ENCODE assay signal across 8 cellular contexts in the genomic region with DNA sequence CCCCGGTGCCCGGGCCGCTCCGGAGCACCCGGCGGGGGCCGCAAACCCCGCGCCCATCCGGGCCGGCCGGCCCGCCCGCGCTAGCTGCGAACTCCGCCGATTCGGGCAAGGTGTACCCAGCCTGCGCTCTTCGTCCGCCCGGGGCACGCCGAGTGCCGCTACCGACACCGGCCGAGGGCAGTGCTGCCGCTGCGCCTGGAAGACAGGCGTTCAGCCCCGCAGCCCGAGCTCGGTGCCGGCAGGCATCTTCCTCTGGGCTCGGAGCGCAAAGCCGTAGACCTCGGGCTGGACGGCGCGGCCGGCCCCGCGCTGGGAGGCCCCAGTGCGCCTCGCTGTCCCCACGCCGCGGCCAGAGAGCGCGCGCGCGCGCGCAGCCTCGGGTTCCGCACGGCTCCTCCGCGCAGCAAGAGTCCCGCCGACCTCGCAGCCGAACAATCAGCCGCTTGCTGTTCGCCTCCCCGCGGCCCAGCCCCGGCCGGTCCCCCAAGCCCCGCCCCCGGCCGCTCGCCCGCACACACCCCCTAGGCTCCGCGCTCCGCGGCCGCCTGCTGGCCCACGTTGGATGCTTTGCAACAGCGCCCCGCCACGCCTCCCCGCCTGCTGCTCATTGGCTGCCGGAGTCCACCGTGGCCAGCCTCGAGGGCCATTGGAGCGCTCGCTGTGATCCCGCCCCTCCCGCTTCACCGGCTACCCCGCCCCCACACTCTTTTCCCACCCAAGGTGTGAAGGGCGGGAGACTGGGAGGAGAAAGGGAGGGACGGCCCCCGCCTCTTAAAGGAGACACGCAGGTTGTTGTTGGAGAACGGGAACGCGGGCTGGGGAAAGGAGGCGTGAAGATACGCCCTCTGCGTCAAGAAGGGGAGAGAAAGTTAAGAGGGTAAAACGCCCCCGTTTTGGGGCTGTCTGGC. TPM values are rescaled to one million over a fixed set of nuclear protein-coding genes. Genes with fewer than 3 reads are reported as not detected.
DNase-seq lines count a peak whose midpoint lies in the region; ATAC-seq and TF ChIP-seq lines count a peak whose summit lies in the region.

A gene with protein sequence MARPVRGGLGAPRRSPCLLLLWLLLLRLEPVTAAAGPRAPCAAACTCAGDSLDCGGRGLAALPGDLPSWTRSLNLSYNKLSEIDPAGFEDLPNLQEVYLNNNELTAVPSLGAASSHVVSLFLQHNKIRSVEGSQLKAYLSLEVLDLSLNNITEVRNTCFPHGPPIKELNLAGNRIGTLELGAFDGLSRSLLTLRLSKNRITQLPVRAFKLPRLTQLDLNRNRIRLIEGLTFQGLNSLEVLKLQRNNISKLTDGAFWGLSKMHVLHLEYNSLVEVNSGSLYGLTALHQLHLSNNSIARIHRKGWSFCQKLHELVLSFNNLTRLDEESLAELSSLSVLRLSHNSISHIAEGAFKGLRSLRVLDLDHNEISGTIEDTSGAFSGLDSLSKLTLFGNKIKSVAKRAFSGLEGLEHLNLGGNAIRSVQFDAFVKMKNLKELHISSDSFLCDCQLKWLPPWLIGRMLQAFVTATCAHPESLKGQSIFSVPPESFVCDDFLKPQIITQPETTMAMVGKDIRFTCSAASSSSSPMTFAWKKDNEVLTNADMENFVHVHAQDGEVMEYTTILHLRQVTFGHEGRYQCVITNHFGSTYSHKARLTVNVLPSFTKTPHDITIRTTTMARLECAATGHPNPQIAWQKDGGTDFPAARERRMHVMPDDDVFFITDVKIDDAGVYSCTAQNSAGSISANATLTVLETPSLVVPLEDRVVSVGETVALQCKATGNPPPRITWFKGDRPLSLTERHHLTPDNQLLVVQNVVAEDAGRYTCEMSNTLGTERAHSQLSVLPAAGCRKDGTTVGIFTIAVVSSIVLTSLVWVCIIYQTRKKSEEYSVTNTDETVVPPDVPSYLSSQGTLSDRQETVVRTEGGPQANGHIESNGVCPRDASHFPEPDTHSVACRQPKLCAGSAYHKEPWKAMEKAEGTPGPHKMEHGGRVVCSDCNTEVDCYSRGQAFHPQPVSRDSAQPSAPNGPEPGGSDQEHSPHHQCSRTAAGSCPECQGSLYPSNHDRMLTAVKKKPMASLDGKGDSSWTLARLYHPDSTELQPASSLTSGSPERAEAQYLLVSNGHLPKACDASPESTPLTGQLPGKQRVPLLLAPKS (minus strand): TSS at position 448 of the 908 bp plus-strand sequence. CDS start 615 bp downstream, outside the sequence.

- peak within 1 kb of the TSS; percentile 51 for H3K27ac Mint-ChIP-seq in type B pancreatic cell

- H3K27me3 Mint-ChIP-seq in type B pancreatic cell, result peaks cover 48% of the 10 kb centered on the region

- no peaks in the 10 kb centered on the region for H3K9me3 Mint-ChIP-seq in type B pancreatic cell

- H3K36me3 ChIP-seq in adrenal gland (replicated peaks in 1 of 2) (no peaks in the 10 kb centered on the region), heart right ventricle (no peaks in the 10 kb centered on the region)

- H3K27me3 ChIP-seq in adrenal gland (no peaks in the 10 kb centered on the region), heart right ventricle (peaks cover 0 to 4% (median 0%) of the 10 kb centered on the region in 7 donors)

- peak within 1 kb of the TSS in 4 of 5 donors; percentile 29 to 83 (median 66) for H3K27ac ChIP-seq in adrenal gland
- H3K27ac ChIP-seq in heart right ventricle, result peak within 1 kb of the TSS; percentile 88 to 96 (median 94)

- H3K4me3 Mint-ChIP-seq in type B pancreatic cell, result peak within 1 kb of the TSS; percentile 95

- TF ChIP-seq POLR2A in adrenal gland (IDR thresholded peaks at IDR 0.05), result peak in 1 of 2 donors; percentile 55

- H3K9me3 ChIP-seq in adrenal gland (replicated peaks in 1 of 3) (no peaks in the 10 kb centered on the region), heart right ventricle (no peaks in the 10 kb centered on the region)

- peak within 1 kb of the TSS; percentile 89 for H3K4me3 ChIP-seq in GM12865 (ENCODE audit: low read depth, low read length)
- H3K4me3 ChIP-seq in adrenal gland, result peak within 1 kb of the TSS; percentile 53 to 94 (median 72)
- peak within 1 kb of the TSS; percentile 72 to 94 (median 90) for H3K4me3 ChIP-seq in heart right ventricle

- TF ChIP-seq CTCF in GM12865 (IDR thresholded peaks at IDR 0.05; ENCODE audit: insufficient read depth, low read depth, low read length, missing control alignments) (no peak), adrenal gland (IDR thresholded peaks at IDR 0.05) (peak; percentile 14 to 61 (median 44)), heart right ventricle (IDR thresholded peaks at IDR 0.05) (peak; percentile 30 to 73 (median 52)), type B pancreatic cell (conservative IDR thresholded peaks at IDR 0.05) (peak; percentile 65)

- H3K4me1 ChIP-seq in adrenal gland (replicated peaks in 1 of 2) (peaks cover 0 to 12% of the 10 kb centered on the region in 2 donors), heart right ventricle (peaks cover 4 to 44% (median 34%) of the 10 kb centered on the region in 9 donors)

- H3K4me1 Mint-ChIP-seq in type B pancreatic cell (ENCODE audit: unreplicated experiment), result peaks cover 55% of the 10 kb centered on the region

- H3K36me3 Mint-ChIP-seq in type B pancreatic cell, result no peaks in the 10 kb centered on the region

- intact Hi-C loops in adrenal gland (cut with DNase I) (loop anchor here in 1 of 2 donors (10.0 kb wide), 1 partner anchor 314 kb away; no protein-coding TSS in a partner anchor), heart right ventricle (cut with DNase I) (loop anchor here in 8 of 10 donors (1.0 to 10.0 kb wide), 7 partner anchors 86 to 314 kb away; no protein-coding TSS in a partner anchor), posterior cingulate gyrus (cut with DNase I) (loop anchor here (2.0 to 10.0 kb wide), 3 partner anchors 16 to 316 kb away; no protein-coding TSS in a partner anchor)

- 0 to 1% (median 1%) methylated on average over 14 to 109 of the region's 109 CpGs for WGBS in adrenal gland, 4 donors
- 0 to 1% methylated on average over 69 to 109 of the region's 109 CpGs for WGBS in heart right ventricle, 2 donors

- ATAC-seq in HG02759 (IDR thresholded peaks at IDR 0.05; ENCODE audit: unreplicated experiment), result peak; percentile 95
- peak; percentile 97 to 98 (median 98) for ATAC-seq in heart right ventricle

- peak; percentile 99 for DNase-seq in GM12865 (ENCODE audit: low read depth)
- peak; percentile 81 for DNase-seq in NCI-H1417 treated with DMSO at 0.1 percent for 48 hours (lab: John Stamatoyannopoulos, UW)
- DNase-seq in T-helper 1 cell, result peak; percentile 96 to 98 (median 98)
- DNase-seq in adrenal gland, result peak; percentile 99 to 100 (median 99)
- peak; percentile 99 to 100 for DNase-seq in heart right ventricle
- DNase-seq in posterior cingulate gyrus, result peak; percentile 99 to 100 (median 100)
- peak; percentile 100 for DNase-seq in type B pancreatic cell (ENCODE audit: extremely low spot score, unreplicated experiment)

RNA-seq across cellular contexts. Expression of the gene that starts here (rescaled TPM):
- total RNA-seq in adrenal gland, result 10 to 100 TPM in 2 of 8 donors, 1 to 10 TPM in 6; 2.8 to 13.3 (median 5.8) TPM
- polyA plus RNA-seq in adrenal gland, result 1 to 10 TPM; 2.9 to 7.2 (median 3.2) TPM
- 100 to 1,000 TPM in 3 of 10 donors, 10 to 100 TPM in 7; 71.9 to 109 (median 95.2) TPM for total RNA-seq in heart right ventricle
- 10 to 100 TPM; 23.8 to 33.8 TPM for polyA plus RNA-seq in heart right ventricle
- 10.9 and 28.9 TPM in 2 replicates for total RNA-seq in type B pancreatic cell (ENCODE audit: low replicate concordance)

Comparison
In these comparisons a context has a peak if more than half of its experiments do, and no peak if none do; other contexts are left out.
1. Peak in every context shown above with its lines: DNase-seq, ATAC-seq, H3K4me3 ChIP-seq and H3K27ac ChIP-seq.